Comparison of ENCODE assay signal across 7 cellular contexts in the genomic region with DNA sequence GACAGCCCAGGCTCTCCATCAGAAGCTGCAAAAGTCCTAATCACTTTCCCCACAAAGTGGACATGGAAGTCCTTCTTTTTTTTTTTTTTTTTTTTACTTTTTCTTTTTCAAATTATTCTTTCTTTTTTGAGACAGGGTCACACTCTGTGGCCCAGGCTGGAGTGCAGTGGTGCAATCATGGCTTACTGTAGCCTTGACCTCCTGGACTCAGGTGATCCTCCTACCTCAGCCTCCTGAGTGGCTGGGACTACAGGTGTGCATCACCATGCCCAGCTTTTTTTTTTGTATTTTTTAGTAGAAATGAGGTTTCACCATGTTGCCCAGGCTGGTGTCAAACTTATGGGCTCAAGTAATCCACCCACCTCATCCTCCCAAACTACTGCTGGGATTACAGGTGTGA.
"Had no signal": no experiment of that assay in that cellular context is flagged by ENCODE, and none has a peak within 500 bp of the region (broad histone marks: within the 10 kb centered on the region; RNA-seq: fewer than 3 reads in every experiment).

No MANE protein-coding gene starts in this region.

- H3K9me3 ChIP-seq: body of pancreas, tibial artery had no signal

- H3K4me3 ChIP-seq: body of pancreas, tibial artery had no signal

- H3K36me3 ChIP-seq: tibial artery had no signal

- DNase-seq: activated CD4-positive, alpha-beta T cell treated with anti-CD3 and anti-CD28 coated beads, Interleukin-2, amount 50 U/mL, for 4 hours; activated effector memory CD4-positive, alpha-beta T cell treated with Interleukin-2 at 50 U/mL for 16 hours; activated T-cell treated with anti-CD3 and anti-CD28 coated beads, Interleukin-2, amount 50 U/mL, for 24 hours; effector memory CD8-positive, alpha-beta T cell; stimulated activated CD4-positive, alpha-beta T cell treated with anti-CD3 and anti-CD28 coated beads, Interleukin-4, amount 100 ng/mL, for 4 hours had no signal

- H3K27me3 ChIP-seq: body of pancreas, tibial artery had no signal
